Comparison of ENCODE assay signal across 15 cellular contexts in genomic region chr4:80751200-80751599, GRCh38.
"Had no signal": no experiment of that assay in that cellular context is flagged by ENCODE, and none has a peak within 500 bp of the region (broad histone marks: within the 10 kb centered on the region; RNA-seq: fewer than 3 reads in every experiment).

No MANE protein-coding gene starts in this region.

- H3K27me3 ChIP-seq: hepatocyte, neutrophil, right atrium auricular region, sigmoid colon had no signal

- H3K9me3 ChIP-seq: mucosa of descending colon, neutrophil, right atrium auricular region, sigmoid colon had no signal

- H3K4me1 ChIP-seq: right atrium auricular region, sigmoid colon had no signal

- H3K4me2 ChIP-seq: hepatocyte had no signal

- H3K27ac Mint-ChIP-seq: naive thymus-derived CD8-positive, alpha-beta T cell had no signal

- DNase-seq: effector CD4-positive, alpha-beta T cell; foreskin melanocyte; head of caudate nucleus; kidney glomerular epithelial cell; mucosa of descending colon; naive thymus-derived CD8-positive, alpha-beta T cell; posterior cingulate gyrus; sigmoid colon; stimulated activated CD4-positive, alpha-beta T cell treated with anti-CD3 and anti-CD28 coated beads, Interleukin-12 subunit alpha, Interleukin-12 subunit beta, amount 100 ng/mL, for 4 hours; stimulated activated naive CD4-positive, alpha-beta T cell treated with Interleukin-2 at 50 U/mL for 16 hours; trophoblast cell had no signal

- ATAC-seq: mucosa of descending colon; naive thymus-derived CD8-positive, alpha-beta T cell had no signal

- H3K27me3 Mint-ChIP-seq: naive thymus-derived CD8-positive, alpha-beta T cell had no signal

- H3K4me3 ChIP-seq: hepatocyte, mucosa of descending colon, right atrium auricular region, sigmoid colon, skin epidermis had no signal

- H3K27ac ChIP-seq: hepatocyte, neutrophil, right atrium auricular region, sigmoid colon, skin epidermis had no signal

- H2AFZ ChIP-seq: hepatocyte had no signal

- H3K79me2 ChIP-seq: hepatocyte had no signal

- H3K9me3 Mint-ChIP-seq: naive thymus-derived CD8-positive, alpha-beta T cell had no signal

- H3K4me3 Mint-ChIP-seq: naive thymus-derived CD8-positive, alpha-beta T cell had no signal

- H3K36me3 ChIP-seq: neutrophil, right atrium auricular region, sigmoid colon had no signal
